In the genomic region with DNA sequence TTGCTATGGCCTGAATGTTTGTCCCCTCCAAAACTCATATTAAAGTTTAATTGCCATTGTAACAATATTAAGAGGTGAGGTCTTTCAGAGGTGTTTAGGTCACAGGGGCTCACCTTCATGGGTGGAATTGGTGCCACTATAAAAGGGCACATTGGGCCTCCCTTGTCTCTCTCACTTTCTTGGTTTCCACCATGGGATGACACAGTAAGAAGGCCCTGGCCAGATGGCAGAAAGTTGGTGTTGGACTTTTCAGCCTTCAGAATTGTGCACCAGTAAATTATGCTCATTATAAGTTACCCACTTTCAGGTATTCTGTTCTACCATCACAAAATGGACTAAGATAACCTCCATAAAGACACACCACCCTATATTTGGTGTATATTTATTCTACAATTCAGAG, we compare ENCODE assay signal across 11 cellular contexts.
"Had no signal": no experiment of that assay in that cellular context is flagged by ENCODE, and none has a peak within 500 bp of the region (broad histone marks: within the 10 kb centered on the region; RNA-seq: fewer than 3 reads in every experiment).

No MANE protein-coding gene starts in this region.

- DNase-seq: GM23248, GOT3, H7, H9, HCEC 1CT, HFFc6 had no signal

- H3K27ac ChIP-seq: GM23248 had no signal

- H2AFZ ChIP-seq: GM23248, GM23338 had no signal

- ATAC-seq: GM23338, HCT116 had no signal

- H3K9ac ChIP-seq: GM23248 had no signal

- H3K4me3 ChIP-seq: GM23248, GM23338, HAP-1 had no signal

- H3K4me2 ChIP-seq: GM23338 had no signal

- FAIRE-seq: H1, H54 had no signal

- H3K36me3 ChIP-seq: HAP-1 had no signal

- H3K9me3 ChIP-seq: HAP-1 had no signal
